Comparison of ENCODE assay signal across 8 cellular contexts in genomic region chr1:188220051-188220450, GRCh38.
"Had no signal": no experiment of that assay in that cellular context is flagged by ENCODE, and none has a peak within 500 bp of the region (broad histone marks: within the 10 kb centered on the region; RNA-seq: fewer than 3 reads in every experiment).

No MANE protein-coding gene starts in this region.

- DNase-seq: GM23248, GOT3, H7, HFFc6 had no signal

- H3K9ac ChIP-seq: GM23248 had no signal

- H3K27ac ChIP-seq: GM23248, HL-60 had no signal

- H3K9me3 ChIP-seq: HAP-1 had no signal

- H3K36me3 ChIP-seq: HAP-1 had no signal

- H3K4me1 ChIP-seq: HAP-1 had no signal

- H3K4me3 ChIP-seq: GM23248, HAP-1 had no signal

- ATAC-seq: HCT116, HepG2 had no signal

- H2AFZ ChIP-seq: GM23248 had no signal
